In genomic region chr14:99382781-99383456, GRCh38 we compare ENCODE assay signal across 1 cellular context.
TF ChIP-seq lines count a peak whose summit lies in the region.

No MANE protein-coding gene starts in this region.

TF ChIP-seq in H1, 55 proteins besides CTCF, POLR2A, EP300 and RAD21 (continued from another document):
- TF ChIP-seq CTBP2 (IDR thresholded peaks at IDR 0.05; ENCODE audit: borderline replicate concordance, insufficient read depth, insufficient read length, low read length) (no peak), GTF2F1 (IDR thresholded peaks at IDR 0.05; ENCODE audit: borderline replicate concordance, low read depth, low read length) (no peak), YY1 (IDR thresholded peaks at IDR 0.05; ENCODE audit: low read depth, low read length) (no peak), SIRT6 (IDR thresholded peaks at IDR 0.05; ENCODE audit: low read length) (no peak)
